ENCODE assay signal across 26 cellular contexts in the genomic region with DNA sequence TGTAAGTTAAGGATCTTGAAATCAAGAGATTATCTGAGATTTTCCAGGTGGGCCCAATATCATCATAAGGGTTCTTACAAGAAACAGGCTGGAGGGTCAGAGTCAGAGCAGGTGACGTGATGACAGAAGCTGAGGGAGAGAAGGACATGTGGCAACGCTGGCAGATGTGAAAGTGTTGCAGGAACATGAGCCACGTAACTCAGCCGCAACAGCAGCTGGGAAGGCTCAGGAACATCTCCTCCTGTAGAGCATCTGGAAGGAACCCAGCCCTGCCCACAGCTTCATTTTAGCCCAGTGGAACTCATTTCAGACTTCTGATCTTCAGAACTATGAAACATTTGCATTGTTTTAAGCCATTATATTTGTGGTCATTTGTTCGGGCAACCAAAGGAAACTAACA.
DNase-seq lines count a peak whose midpoint lies in the region; ATAC-seq and TF ChIP-seq lines count a peak whose summit lies in the region.
"Had no signal": no experiment of that assay in that cellular context is flagged by ENCODE, and none has a peak within 500 bp of the region (broad histone marks: within the 10 kb centered on the region; RNA-seq: fewer than 3 reads in every experiment).

No MANE protein-coding gene starts in this region.

- no peak overlapping the region for H3K18ac ChIP-seq in neuronal stem cell (ENCODE audit: low read length)

- H3K4me1 ChIP-seq in gastroesophageal sphincter (peaks cover 0 to 12% (median 0%) of the 10 kb centered on the region in 3 donors), neuronal stem cell (ENCODE audit: control insufficient read depth in 2 of 2, insufficient read depth in 1 of 2, low read depth in 1 of 2, low read length in 2 of 2) (no peaks in the 10 kb centered on the region)
- H3K4me1 ChIP-seq: psoas muscle, tibial artery had no signal

- no peak overlapping the region for H3K23ac ChIP-seq in neuronal stem cell (ENCODE audit: low read depth, low read length, poor library complexity)

- no peaks in the 10 kb centered on the region for H3K79me1 ChIP-seq in neuronal stem cell (ENCODE audit: low read depth, low read length)

- intact Hi-C loops in left ventricle myocardium superior (cut with micrococcal nuclease) (no loop called here), cardiac septum (cut with DNase I) (no loop called here)

- H3K36me3 ChIP-seq in gastroesophageal sphincter (no peaks in the 10 kb centered on the region), neuronal stem cell (replicated peaks in 1 of 2; ENCODE audit: control insufficient read depth in 2 of 2, insufficient read depth in 2 of 2, low read length in 2 of 2) (no peaks in the 10 kb centered on the region)
- H3K36me3 ChIP-seq: tibial artery, WERI-Rb-1 had no signal

- no peak overlapping the region for H2BK15ac ChIP-seq in neuronal stem cell (ENCODE audit: low read length)

- H3K9me3 ChIP-seq in gastroesophageal sphincter (no peaks in the 10 kb centered on the region), neuronal stem cell (replicated peaks in 1 of 2; ENCODE audit: control insufficient read depth in 2 of 2, insufficient read depth in 1 of 2, low read depth in 1 of 2, low read length in 2 of 2) (no peaks in the 10 kb centered on the region)
- H3K9me3 ChIP-seq: psoas muscle, tibial artery had no signal

- H3K4me3 ChIP-seq in astrocyte of the cerebellum (ENCODE audit: low read depth, low read length) (no peak overlapping the region), gastroesophageal sphincter (no peak overlapping the region), neuronal stem cell (ENCODE audit: low read length in 2 of 2) (no peak overlapping the region)
- H3K4me3 ChIP-seq: K562, psoas muscle, tibial artery had no signal

- WGBS in gastroesophageal sphincter (ENCODE audit: low coverage in 1 of 2), 2 donors: 52 to 59% methylated on average over 4 to 5 of the region's 5 CpGs
- no CpG with 5 or more reads among the region's 5 CpGs for WGBS in neuronal stem cell (ENCODE audit: extremely low coverage in 2 of 2, insufficient read length in 2 of 2, insufficient replicate concordance in 1 of 2), 2 donors

- TF ChIP-seq CTCF in astrocyte of the cerebellum (IDR thresholded peaks at IDR 0.05; ENCODE audit: low read depth, low read length, missing control alignments): no peak
- TF ChIP-seq CTCF in gastroesophageal sphincter (IDR thresholded peaks at IDR 0.05): no peak

- DNase-seq in left ventricle myocardium superior: peak; percentile 28
- no peak for DNase-seq in cardiac septum (ENCODE audit: low spot score)
- peak; percentile 12 for DNase-seq in astrocyte of the cerebellum (ENCODE audit: low read depth)
- DNase-seq in NCI-H345 treated with DMSO at 0.1 percent for 48 hours (lab: John Stamatoyannopoulos, UW; ENCODE audit: unreplicated experiment): no peak
- DNase-seq in effector CD8-positive, alpha-beta T cell (lab: John Stamatoyannopoulos, UW): no peak
- no peak for DNase-seq in neuronal stem cell (ENCODE audit: low spot score)
- no peak for DNase-seq in activated CD4-positive, CD25-positive, alpha-beta regulatory T cell (lab: John Stamatoyannopoulos, UW)
- DNase-seq: activated CD8-positive, alpha-beta memory T cell treated with anti-CD3 and anti-CD28 coated beads, Interleukin-2, amount 50 U/mL, for 4 hours; activated naive CD8-positive, alpha-beta T cell treated with anti-CD3 and anti-CD28 coated beads, Interleukin-2, amount 10 ng/mL, durations not matched to agents 7 days and 5 days; C1 segment of cervical spinal cord; cortex of kidney; foreskin keratinocyte; H7; hypothalamus; MV-4-11; NCI-H1694; NCI-H2171 treated with DMSO at 0.1 percent for 48 hours; NCI-H526 treated with DMSO at 0.1 percent for 48 hours; RPMI8226; stimulated activated CD4-positive, alpha-beta T cell treated with anti-CD3 and anti-CD28 coated beads, Interleukin-2, amount 100 ng/mL, for 48 hours; stimulated activated naive CD8-positive, alpha-beta T cell treated with anti-CD3 and anti-CD28 coated beads, Interleukin-15, Interleukin-2, amounts not matched to agents 100 U/mL and 50 U/mL, for 24 hours; tibial artery; WERI-Rb-1 had no signal

- no peak overlapping the region for H3K4ac ChIP-seq in neuronal stem cell (ENCODE audit: low read length)

- H3K27me3 ChIP-seq in gastroesophageal sphincter (no peaks in the 10 kb centered on the region), neuronal stem cell (ENCODE audit: control insufficient read depth in 3 of 3, insufficient read depth in 3 of 3, low read depth in 1 of 3, low read length in 3 of 3) (no peaks in the 10 kb centered on the region)
- H3K27me3 ChIP-seq: foreskin keratinocyte, tibial artery had no signal

- no peak overlapping the region for H2BK12ac ChIP-seq in neuronal stem cell (ENCODE audit: low read length)

- TF ChIP-seq EP300 in gastroesophageal sphincter (IDR thresholded peaks at IDR 0.05): no peak

- H2BK120ac ChIP-seq in neuronal stem cell (ENCODE audit: low read depth, low read length): no peak overlapping the region

- ATAC-seq in left ventricle myocardium superior: no peak
- ATAC-seq in gastroesophageal sphincter: peak; percentile 72
- ATAC-seq: foreskin keratinocyte; K562; psoas muscle; stimulated activated naive CD8-positive, alpha-beta T cell treated with anti-CD3 and anti-CD28 coated beads, Interleukin-15, Interleukin-2, amounts not matched to agents 100 U/mL and 50 U/mL, for 24 hours had no signal

- H4K91ac ChIP-seq in neuronal stem cell (ENCODE audit: low read depth, low read length, poor library complexity): no peak overlapping the region

- in situ Hi-C loops in astrocyte of the cerebellum (cut with HindIII; ENCODE audit: low sequenced_read_pairs): no loop called here

- H3K9ac ChIP-seq in neuronal stem cell (ENCODE audit: low read depth, low read length, poor library complexity): no peak overlapping the region

- no peak overlapping the region for H2BK5ac ChIP-seq in neuronal stem cell (ENCODE audit: low read length)

- H2AFZ ChIP-seq in neuronal stem cell (ENCODE audit: low read length): no peak overlapping the region

- H3K27ac ChIP-seq in gastroesophageal sphincter: peak overlapping the region in 1 of 4 donors; percentile 53
- H3K27ac ChIP-seq in neuronal stem cell (replicated peaks; ENCODE audit: low read length): no peak overlapping the region
- H3K27ac ChIP-seq: foreskin keratinocyte, psoas muscle, tibial artery, WERI-Rb-1 had no signal

- H2AK5ac ChIP-seq in neuronal stem cell (ENCODE audit: low read depth, low read length): no peak overlapping the region

- H3K4me2 ChIP-seq in neuronal stem cell (ENCODE audit: insufficient read depth, low read length, poor library complexity, severe bottlenecking): no peak overlapping the region

- no peak overlapping the region for H4K8ac ChIP-seq in neuronal stem cell (ENCODE audit: low read depth, low read length)

- H3K14ac ChIP-seq in neuronal stem cell (ENCODE audit: low read length): no peak overlapping the region

- TF ChIP-seq POLR2A in gastroesophageal sphincter (IDR thresholded peaks at IDR 0.05): no peak

Comparison
In these comparisons a context has a peak if more than half of its experiments do, and no peak if none do; other contexts are left out.
1. DNase-seq: peak in left ventricle myocardium superior (single experiment) and astrocyte of the cerebellum (single experiment); none in cardiac septum (single experiment), NCI-H345 treated with DMSO at 0.1 percent for 48 hours (single experiment), effector CD8-positive, alpha-beta T cell (single experiment), neuronal stem cell (single experiment) and activated CD4-positive, CD25-positive, alpha-beta regulatory T cell (0 of 4).